8 cellular contexts compared by ENCODE assay signal in the genomic region with DNA sequence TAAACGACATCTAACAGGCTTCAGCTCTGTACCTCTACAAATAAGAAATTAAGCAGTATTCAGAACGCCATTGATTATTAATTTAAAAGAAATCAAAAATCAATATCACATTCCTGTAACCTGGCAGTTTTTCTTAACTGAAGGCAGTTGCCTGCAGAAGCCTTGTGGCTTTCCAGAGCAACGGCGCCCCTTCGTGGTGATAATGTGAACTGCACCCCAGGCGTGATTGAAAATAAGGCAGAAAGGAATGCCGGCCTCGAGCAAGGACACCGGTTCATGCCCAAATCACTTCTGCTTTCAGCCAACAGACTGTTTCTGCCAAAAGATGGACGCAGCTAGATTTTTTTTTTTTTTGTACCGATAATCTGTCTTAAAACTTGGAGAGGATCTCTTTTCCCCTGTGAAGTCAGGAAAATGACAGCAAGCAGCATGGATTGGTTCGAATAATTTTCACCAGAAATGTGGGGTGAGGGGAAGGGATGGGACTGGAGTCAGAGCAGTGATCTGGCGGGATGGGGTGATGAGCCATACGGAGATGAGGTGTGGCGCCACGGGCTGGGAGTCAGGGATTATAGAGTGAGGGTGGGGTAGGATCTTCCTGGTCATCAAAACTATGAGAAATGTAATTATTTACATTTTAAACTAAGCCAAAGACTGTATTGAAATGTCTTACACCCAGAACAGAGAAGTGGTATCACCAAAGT.
DNase-seq lines count a peak whose midpoint lies in the region; ATAC-seq, FAIRE-seq and TF ChIP-seq lines count a peak whose summit lies in the region.

No MANE protein-coding gene starts in this region.

- ATAC-seq in HG02970 (IDR thresholded peaks at IDR 0.05; ENCODE audit: low FRiP score, unreplicated experiment) (no peak), HG03196 (IDR thresholded peaks at IDR 0.05; ENCODE audit: unreplicated experiment) (no peak)

- H3K27me3 ChIP-seq in SJSA1 (replicated peaks) (no peaks in the 10 kb centered on the region), cardiac muscle cell (no peaks in the 10 kb centered on the region)

- H3K4me3 Mint-ChIP-seq in activated naive CD4-positive, alpha-beta T cell treated with anti-CD3 and anti-CD28 coated beads, Interleukin-2, amount 10 ng/mL, durations not matched to agents 7 days and 5 days = no peak overlapping the region
- no peak overlapping the region for H3K4me3 Mint-ChIP-seq in progenitor cell of endocrine pancreas (ENCODE audit: low read depth)

- no peak for DNase-seq in D721Med (ENCODE audit: insufficient read length, low spot score)
- DNase-seq in KBM-7 = peak; percentile 87
- peak; percentile 31 to 59 for DNase-seq in SJSA1 (ENCODE audit: low read depth in 1 of 2, low spot score in 2 of 2)
- DNase-seq in activated naive CD4-positive, alpha-beta T cell treated with anti-CD3 and anti-CD28 coated beads, Interleukin-2, amount 10 ng/mL, durations not matched to agents 7 days and 5 days = peak; percentile 85
- peak; percentile 64 to 79 for DNase-seq in cardiac muscle cell (ENCODE audit: low read depth in 1 of 2, low spot score in 1 of 2)
- DNase-seq in progenitor cell of endocrine pancreas (ENCODE audit: low spot score, unreplicated experiment) = peak; percentile 81

- H3K9me3 ChIP-seq in SJSA1 (replicated peaks) = no peaks in the 10 kb centered on the region
- no peaks in the 10 kb centered on the region for H3K9me3 ChIP-seq in cardiac muscle cell (ENCODE audit: low read depth)

- H3K4me1 Mint-ChIP-seq in activated naive CD4-positive, alpha-beta T cell treated with anti-CD3 and anti-CD28 coated beads, Interleukin-2, amount 10 ng/mL, durations not matched to agents 7 days and 5 days = peaks cover 18% of the 10 kb centered on the region
- no peaks in the 10 kb centered on the region for H3K4me1 Mint-ChIP-seq in progenitor cell of endocrine pancreas (ENCODE audit: low read depth)

- peak; percentile 97 for TF ChIP-seq CTCF in D721Med (IDR thresholded peaks at IDR 0.05; ENCODE audit: insufficient read depth, missing control alignments)
- TF ChIP-seq CTCF in cardiac muscle cell (IDR thresholded peaks at IDR 0.05; ENCODE audit: low read depth, low read length) = peak; percentile 84
- TF ChIP-seq CTCF in progenitor cell of endocrine pancreas (IDR thresholded peaks at IDR 0.05; ENCODE audit: unreplicated experiment) = peak; percentile 99

- H3K27me3 Mint-ChIP-seq in activated naive CD4-positive, alpha-beta T cell treated with anti-CD3 and anti-CD28 coated beads, Interleukin-2, amount 10 ng/mL, durations not matched to agents 7 days and 5 days = peaks cover 47% of the 10 kb centered on the region
- peaks cover 6% of the 10 kb centered on the region for H3K27me3 Mint-ChIP-seq in progenitor cell of endocrine pancreas

- peak; percentile 11 for FAIRE-seq in D721Med (lab: Jason Lieb, UNC)

- H3K4me3 ChIP-seq in SJSA1 (no peak overlapping the region), cardiac muscle cell (no peak overlapping the region)

- H3K4me1 ChIP-seq in SJSA1 (replicated peaks) (no peaks in the 10 kb centered on the region), cardiac muscle cell (ENCODE audit: low read depth) (no peaks in the 10 kb centered on the region)

- in situ Hi-C loops in KBM-7 (cut with MboI; ENCODE audit: low pct_unique_long_range_greater_than_20kb, low sequenced_read_pairs) = no loop called here

- CTCF ChIA-PET in activated naive CD4-positive, alpha-beta T cell treated with anti-CD3 and anti-CD28 coated beads, Interleukin-2, amount 10 ng/mL, durations not matched to agents 7 days and 5 days (lab: Charles Lee) = interaction anchor here (0.6 to 3.8 kb wide), 15 partner anchors 12 to 489 kb away, joined by 3 to 18 read pairs (median 4); a partner anchor contains a TSS

- no peak overlapping the region for H3K27ac Mint-ChIP-seq in activated naive CD4-positive, alpha-beta T cell treated with anti-CD3 and anti-CD28 coated beads, Interleukin-2, amount 10 ng/mL, durations not matched to agents 7 days and 5 days
- peak overlapping the region; percentile 76 for H3K27ac Mint-ChIP-seq in progenitor cell of endocrine pancreas

- H3K9me3 Mint-ChIP-seq in activated naive CD4-positive, alpha-beta T cell treated with anti-CD3 and anti-CD28 coated beads, Interleukin-2, amount 10 ng/mL, durations not matched to agents 7 days and 5 days = no peaks in the 10 kb centered on the region
- H3K9me3 Mint-ChIP-seq in progenitor cell of endocrine pancreas (ENCODE audit: low read depth) = peaks cover 12% of the 10 kb centered on the region

- no peak overlapping the region for H3K27ac ChIP-seq in SJSA1
- H3K27ac ChIP-seq in cardiac muscle cell = no peak overlapping the region

- H3K36me3 Mint-ChIP-seq in activated naive CD4-positive, alpha-beta T cell treated with anti-CD3 and anti-CD28 coated beads, Interleukin-2, amount 10 ng/mL, durations not matched to agents 7 days and 5 days = peaks cover 3% of the 10 kb centered on the region
- peaks cover 5% of the 10 kb centered on the region for H3K36me3 Mint-ChIP-seq in progenitor cell of endocrine pancreas (ENCODE audit: insufficient read depth)

- H3K36me3 ChIP-seq in SJSA1 (no peaks in the 10 kb centered on the region), cardiac muscle cell (no peaks in the 10 kb centered on the region)
